Comparison of ENCODE assay signal across 8 cellular contexts in genomic region chr6:142913511-142914047, GRCh38. TPM values are rescaled to one million over a fixed set of nuclear protein-coding genes. Genes with fewer than 3 reads are reported as not detected.
DNase-seq lines count a peak whose midpoint lies in the region; ATAC-seq and TF ChIP-seq lines count a peak whose summit lies in the region.

No MANE protein-coding gene starts in this region.

- H4K8ac ChIP-seq in mesenchymal stem cell (ENCODE audit: low read length): no peak overlapping the region

- peaks cover 3% of the 10 kb centered on the region for H3K36me3 Mint-ChIP-seq in CD4-positive, alpha-beta T cell (ENCODE audit: low read depth)

- H3K27ac Mint-ChIP-seq in CD4-positive, alpha-beta T cell: peak overlapping the region; percentile 96

- no peak overlapping the region for H2BK120ac ChIP-seq in mesenchymal stem cell (ENCODE audit: low read depth, low read length)

- H3K4me1 Mint-ChIP-seq in CD4-positive, alpha-beta T cell (ENCODE audit: low read depth): peaks cover 89% of the 10 kb centered on the region

- peaks cover 5% of the 10 kb centered on the region for H3K4me1 ChIP-seq in mesenchymal stem cell (ENCODE audit: control insufficient read depth, insufficient read depth, low read depth, low read length)

- H3K27me3 Mint-ChIP-seq in CD4-positive, alpha-beta T cell: no peaks in the 10 kb centered on the region

- intact Hi-C loops in CD4-positive, alpha-beta T cell (cut with DNase I, micrococcal nuclease): loop anchor here in 1 of 2 experiments (1.0 to 2.0 kb wide), 3 partner anchors 11 to 29 kb away; no protein-coding TSS in a partner anchor

- H2AK5ac ChIP-seq in mesenchymal stem cell (ENCODE audit: low read length, severe bottlenecking): no peak overlapping the region

- no peak overlapping the region for H3K9ac ChIP-seq in mesenchymal stem cell (ENCODE audit: low read length)

- peak overlapping the region; percentile 88 for H3K4me3 Mint-ChIP-seq in CD4-positive, alpha-beta T cell

- no peak overlapping the region for H3K4ac ChIP-seq in mesenchymal stem cell (ENCODE audit: low read depth in 1 of 2, low read length in 2 of 2)

- H3K4me3 ChIP-seq in Jurkat, Clone E6-1 (ENCODE audit: low read length): peak overlapping the region; percentile 9
- no peak overlapping the region for H3K4me3 ChIP-seq in mesenchymal stem cell (ENCODE audit: insufficient read depth in 1 of 2, low read depth in 1 of 2, low read length in 2 of 2)

- peaks cover 16% of the 10 kb centered on the region for H3K79me1 ChIP-seq in mesenchymal stem cell (replicated peaks; ENCODE audit: low read length, poor library complexity, severe bottlenecking)

- peak; percentile 42 for TF ChIP-seq CTCF in CD4-positive, alpha-beta T cell (IDR thresholded peaks at IDR 0.05)

- no peaks in the 10 kb centered on the region for H3K27me3 ChIP-seq in CD4-positive, alpha-beta T cell (ENCODE audit: control insufficient read depth, insufficient read depth, low read length)
- no peaks in the 10 kb centered on the region for H3K27me3 ChIP-seq in mesenchymal stem cell (ENCODE audit: control insufficient read depth in 1 of 2, insufficient read depth in 1 of 2, low read length in 2 of 2)

- peaks cover 0 to 11% of the 10 kb centered on the region in 2 experiments for H3K36me3 ChIP-seq in mesenchymal stem cell (ENCODE audit: control insufficient read depth in 1 of 2, insufficient read depth in 2 of 2, low read depth in 1 of 2, low read length in 2 of 2)

- no peak overlapping the region for H3K4me2 ChIP-seq in mesenchymal stem cell (ENCODE audit: low read length, poor library complexity, severe bottlenecking)

- ATAC-seq in CD4-positive, alpha-beta T cell (ENCODE audit: poor library complexity): peak; percentile 93
- peak; percentile 94 for ATAC-seq in GM21367 (IDR thresholded peaks at IDR 0.05; ENCODE audit: unreplicated experiment)

- peak; percentile 51 to 76 (median 58) for DNase-seq in CD4-positive, alpha-beta T cell
- DNase-seq in Jurkat, Clone E6-1 (ENCODE audit: low read depth, low spot score): peak; percentile 72
- peak; percentile 56 for DNase-seq in activated T-cell treated with anti-CD3 and anti-CD28 coated beads for 48 hours (ENCODE audit: low read depth)
- DNase-seq in stimulated activated CD4-positive, alpha-beta T cell treated with anti-CD3 and anti-CD28 coated beads, Interleukin-2, amount 100 ng/mL, for 24 hours: peak; percentile 67 to 73
- DNase-seq in NCI-H1105 (lab: John Stamatoyannopoulos, UW): no peak
- DNase-seq in mesenchymal stem cell: no peak
- no peak for DNase-seq in DMS114 treated with DMSO at 0.1 percent for 48 hours (lab: John Stamatoyannopoulos, UW; ENCODE audit: unreplicated experiment)

- H3K9me3 Mint-ChIP-seq in CD4-positive, alpha-beta T cell: no peaks in the 10 kb centered on the region

- no peak overlapping the region for H2BK15ac ChIP-seq in mesenchymal stem cell (ENCODE audit: low read depth, poor library complexity, severe bottlenecking)

- H2AFZ ChIP-seq in mesenchymal stem cell (ENCODE audit: low read depth, low read length): no peak overlapping the region

- H4K91ac ChIP-seq in mesenchymal stem cell (ENCODE audit: low read length): no peak overlapping the region

- H3K27ac ChIP-seq in CD4-positive, alpha-beta T cell (ENCODE audit: low read depth, low read length): peak overlapping the region; percentile 88
- H3K27ac ChIP-seq in mesenchymal stem cell (ENCODE audit: low read length, poor library complexity, severe bottlenecking): no peak overlapping the region

- H3K9me3 ChIP-seq in CD4-positive, alpha-beta T cell (ENCODE audit: control insufficient read depth, low read length): no peaks in the 10 kb centered on the region
- H3K9me3 ChIP-seq in mesenchymal stem cell (ENCODE audit: control insufficient read depth, low read length): no peaks in the 10 kb centered on the region

- H3K23ac ChIP-seq in mesenchymal stem cell (ENCODE audit: low read length in 2 of 2): no peak overlapping the region

- no peak overlapping the region for H3K14ac ChIP-seq in mesenchymal stem cell (ENCODE audit: low read length in 2 of 2)

- CTCF ChIA-PET in CD4-positive, alpha-beta T cell (lab: Charles Lee): interaction anchor here (0.7 to 1.3 kb wide), 5 partner anchors 8 to 45 kb away, joined by 3 to 5 read pairs (median 3); no protein-coding TSS in a partner anchor

- WGBS in mesenchymal stem cell: 96% methylated on average over 10 of the region's 10 CpGs

- no peak overlapping the region for H2BK12ac ChIP-seq in mesenchymal stem cell (ENCODE audit: low read length in 2 of 2)

- H2BK5ac ChIP-seq in mesenchymal stem cell (ENCODE audit: low read depth, low read length, poor library complexity, severe bottlenecking): no peak overlapping the region

- no peak overlapping the region for H3K18ac ChIP-seq in mesenchymal stem cell (ENCODE audit: low read depth in 1 of 2, low read length in 2 of 2)

- POLR2A ChIA-PET in CD4-positive, alpha-beta T cell (lab: Charles Lee): interaction anchor here (0.6 to 7.9 kb wide), 10 partner anchors 8 to 57 kb away, joined by 3 to 79 read pairs (median 6); partner anchors contain the start of gene HIVEP2

RNA-seq across cellular contexts. Expression of gene HIVEP2, which starts 31.4 kb away (rescaled TPM):
- total RNA-seq in CD4-positive, alpha-beta T cell: 10 to 100 TPM; 48.4 to 48.6 TPM
- polyA plus RNA-seq in Jurkat, Clone E6-1 (2012; ENCODE audit: insufficient read depth, insufficient read length): 10.4 TPM
- polyA plus RNA-seq in mesenchymal stem cell (2013, experiment 1 of 2): 8.5 TPM
- polyA plus RNA-seq in mesenchymal stem cell (2013, experiment 2 of 2): 8.1 TPM

Comparison
In these comparisons a context has a peak if more than half of its experiments do, and no peak if none do; other contexts are left out.
1. DNase-seq: peak in CD4-positive, alpha-beta T cell (10 of 10), Jurkat, Clone E6-1 (single experiment), activated T-cell treated with anti-CD3 and anti-CD28 coated beads for 48 hours (single experiment) and stimulated activated CD4-positive, alpha-beta T cell treated with anti-CD3 and anti-CD28 coated beads, Interleukin-2, amount 100 ng/mL, for 24 hours (2 of 2); none in NCI-H1105 (single experiment), mesenchymal stem cell (single experiment) and DMS114 treated with DMSO at 0.1 percent for 48 hours (single experiment).